ENCODE assay signal across 26 cellular contexts in the genomic region with DNA sequence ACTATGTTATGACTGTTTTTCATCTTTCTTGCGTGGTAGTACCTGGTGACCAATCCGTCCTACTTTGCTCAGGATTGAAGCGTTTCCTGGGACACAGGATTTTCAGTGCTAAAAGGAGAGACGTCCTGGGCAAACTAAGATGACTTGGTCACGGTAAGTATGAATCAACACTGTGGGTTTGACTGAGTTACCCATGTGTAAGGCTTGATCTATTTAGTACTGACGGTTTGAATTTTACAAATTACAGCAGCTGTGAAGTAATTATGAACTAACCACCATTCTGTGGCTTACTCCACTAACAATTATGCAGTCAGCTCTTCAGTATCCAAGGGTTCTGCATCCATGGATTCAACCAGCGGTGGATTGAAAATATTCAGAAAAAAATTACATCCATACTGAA.
A peak's percentile ranks its signal among the peaks of the same experiment; 100 is the strongest.
DNase-seq lines count a peak whose midpoint lies in the region; ATAC-seq, FAIRE-seq and TF ChIP-seq lines count a peak whose summit lies in the region.
"Had no signal": no experiment of that assay in that cellular context is flagged by ENCODE, and none has a peak within 500 bp of the region (broad histone marks: within the 10 kb centered on the region; RNA-seq: fewer than 3 reads in every experiment).

No MANE protein-coding gene starts in this region.

- no peaks in the 10 kb centered on the region for H3K36me3 ChIP-seq in astrocyte (ENCODE audit: insufficient read depth, low read length)
- H3K36me3 ChIP-seq in esophagus muscularis mucosa = no peaks in the 10 kb centered on the region
- no peaks in the 10 kb centered on the region for H3K36me3 ChIP-seq in MG63
- H3K36me3 ChIP-seq: BLaER1, HAP-1 had no signal

- H3K4me1 Mint-ChIP-seq in astrocyte (ENCODE audit: low read depth, unreplicated experiment) = peaks cover 6% of the 10 kb centered on the region
- H3K4me1 Mint-ChIP-seq: B cell; CD4-positive, CD25-positive, alpha-beta regulatory T cell had no signal

- H3K27ac Mint-ChIP-seq in astrocyte (ENCODE audit: unreplicated experiment) = no peak overlapping the region
- H3K27ac Mint-ChIP-seq: B cell; CD4-positive, CD25-positive, alpha-beta regulatory T cell; CD8-positive, alpha-beta T cell; GM23338; HFFc6 had no signal

- H3K27ac ChIP-seq in astrocyte (ENCODE audit: low read depth, low read length) (no peak overlapping the region), esophagus muscularis mucosa (replicated peaks in 1 of 4) (no peak overlapping the region)
- H3K27ac ChIP-seq: 22Rv1, BLaER1, C4-2B had no signal

- no peak overlapping the region for H3K4me3 ChIP-seq in astrocyte (ENCODE audit: insufficient read depth, low read depth, low read length)
- H3K4me3 ChIP-seq in esophagus muscularis mucosa = no peak overlapping the region
- no peak overlapping the region for H3K4me3 ChIP-seq in MG63
- H3K4me3 ChIP-seq: BLaER1, GM23338, HAP-1 had no signal

- H3K4me1 ChIP-seq in astrocyte (ENCODE audit: insufficient read depth, low read length) (no peaks in the 10 kb centered on the region), esophagus muscularis mucosa (no peaks in the 10 kb centered on the region)
- H3K4me1 ChIP-seq: BLaER1, Caco-2 had no signal

- H3K36me3 Mint-ChIP-seq in astrocyte (ENCODE audit: low read depth, unreplicated experiment) = no peaks in the 10 kb centered on the region
- H3K36me3 Mint-ChIP-seq: CD4-positive, CD25-positive, alpha-beta regulatory T cell; CD8-positive, alpha-beta T cell had no signal

- H4K20me1 ChIP-seq in astrocyte (ENCODE audit: insufficient read depth, low read length) = no peaks in the 10 kb centered on the region
- H4K20me1 ChIP-seq: BLaER1 had no signal

- TF ChIP-seq POLR2A in esophagus muscularis mucosa (IDR thresholded peaks at IDR 0.05; ENCODE audit: low read depth) = no peak

- no peak for TF ChIP-seq EP300 in esophagus muscularis mucosa (IDR thresholded peaks at IDR 0.05)

- no peak overlapping the region for H3K4me2 ChIP-seq in astrocyte (ENCODE audit: low read length)
- H3K4me2 ChIP-seq: BLaER1, GM23338 had no signal

- H3K27me3 Mint-ChIP-seq in astrocyte (ENCODE audit: low read depth, unreplicated experiment) = peaks cover 9% of the 10 kb centered on the region
- H3K27me3 Mint-ChIP-seq: CD4-positive, CD25-positive, alpha-beta regulatory T cell had no signal

- no peaks in the 10 kb centered on the region for H3K79me2 ChIP-seq in astrocyte (ENCODE audit: insufficient read depth, low read length)

- DNase-seq in D721Med (ENCODE audit: insufficient read length, low spot score) (no peak), RKO (ENCODE audit: low spot score) (peak; percentile 8), astrocyte (ENCODE audit: low read depth) (peak; percentile 53), esophagus muscularis mucosa (ENCODE audit: extremely low spot score) (peak; percentile 45), MG63 (no peak)
- DNase-seq in stimulated activated CD4-positive, alpha-beta T cell treated with anti-CD3 and anti-CD28 coated beads, Interleukin-15, amount 100 ng/mL, for 24 hours = no peak
- DNase-seq: Caco-2; CD4-positive, CD25-positive, alpha-beta regulatory T cell; CD8-positive, alpha-beta T cell; DMS 273 treated with DMSO at 0.1 percent for 48 hours; DMS79; EL; GF-D8; HFFc6 had no signal

- no peak overlapping the region for H3K9ac ChIP-seq in astrocyte (ENCODE audit: low read length)
- H3K9ac ChIP-seq: BLaER1 had no signal

- ATAC-seq in HG02759 (IDR thresholded peaks at IDR 0.05; ENCODE audit: unreplicated experiment) (no peak), HG02885 (IDR thresholded peaks at IDR 0.05; ENCODE audit: poor library complexity, unreplicated experiment) (no peak)
- ATAC-seq: CD8-positive, alpha-beta T cell; GM23338 had no signal

- FAIRE-seq in D721Med (lab: Jason Lieb, UNC) = peak; percentile 44
- no peak for FAIRE-seq in astrocyte (lab: Jason Lieb, UNC)
- FAIRE-seq: A204.1, GM12891, GM18507, H54 had no signal

- H3K9me3 ChIP-seq in astrocyte (ENCODE audit: insufficient read depth, low read depth, low read length) = no peaks in the 10 kb centered on the region
- no peaks in the 10 kb centered on the region for H3K9me3 ChIP-seq in esophagus muscularis mucosa
- no peaks in the 10 kb centered on the region for H3K9me3 ChIP-seq in MG63
- H3K9me3 ChIP-seq: BLaER1, Caco-2, HAP-1 had no signal

- no peak overlapping the region for H2AFZ ChIP-seq in astrocyte (ENCODE audit: low read depth, low read length)
- H2AFZ ChIP-seq: GM23338 had no signal

- WGBS in esophagus muscularis mucosa = 81% methylated on average over 7 of the region's 7 CpGs

- H3K27me3 ChIP-seq in astrocyte (ENCODE audit: insufficient read depth, low read length) (no peaks in the 10 kb centered on the region), esophagus muscularis mucosa (peaks cover 0 to 4% (median 0%) of the 10 kb centered on the region in 4 donors), MG63 (no peaks in the 10 kb centered on the region)
- H3K27me3 ChIP-seq: BLaER1 had no signal

- intact Hi-C loops in esophagus muscularis mucosa (cut with DNase I) = no loop called here

- no peaks in the 10 kb centered on the region for H3K9me3 Mint-ChIP-seq in astrocyte (ENCODE audit: unreplicated experiment)
- H3K9me3 Mint-ChIP-seq: CD4-positive, CD25-positive, alpha-beta regulatory T cell; CD8-positive, alpha-beta T cell; GM23338; HFFc6 had no signal

- TF ChIP-seq CTCF in D721Med (IDR thresholded peaks at IDR 0.05; ENCODE audit: insufficient read depth, missing control alignments) (no peak), astrocyte (IDR thresholded peaks at IDR 0.05; ENCODE audit: insufficient read depth, low read depth, low read length) (no peak), esophagus muscularis mucosa (IDR thresholded peaks at IDR 0.05) (no peak)

- no peak overlapping the region for H3K4me3 Mint-ChIP-seq in astrocyte (ENCODE audit: unreplicated experiment)
- H3K4me3 Mint-ChIP-seq: B cell; CD4-positive, CD25-positive, alpha-beta regulatory T cell; CD8-positive, alpha-beta T cell; GM23338; HFFc6 had no signal

Comparison
In these comparisons a context has a peak if more than half of its experiments do, and no peak if none do; other contexts are left out.
1. DNase-seq: peak in RKO (single experiment), astrocyte (single experiment) and esophagus muscularis mucosa (single experiment); none in D721Med (single experiment), stimulated activated CD4-positive, alpha-beta T cell treated with anti-CD3 and anti-CD28 coated beads, Interleukin-15, amount 100 ng/mL, for 24 hours (single experiment) and MG63 (single experiment).